8 cellular contexts compared by ENCODE assay signal in genomic region chr1:4944072-4944471, GRCh38.
"Had no signal": no experiment of that assay in that cellular context is flagged by ENCODE, and none has a peak within 500 bp of the region (broad histone marks: within the 10 kb centered on the region; RNA-seq: fewer than 3 reads in every experiment).

No MANE protein-coding gene starts in this region.

- ATAC-seq: GM23338, HepG2 had no signal

- H3K4me3 Mint-ChIP-seq: GM23338, H9, IgD-negative memory B cell had no signal

- H2AFZ ChIP-seq: GM23338 had no signal

- DNase-seq: H9, HCEC 1CT, KBM-7 had no signal

- FAIRE-seq: H1, H54, HepG2 had no signal

- H3K4me3 ChIP-seq: GM23338 had no signal

- H3K27ac Mint-ChIP-seq: GM23338, H9, IgD-negative memory B cell had no signal

- H3K4me1 Mint-ChIP-seq: GM23338, H9, IgD-negative memory B cell had no signal

- H3K36me3 Mint-ChIP-seq: IgD-negative memory B cell had no signal

- H3K4me2 ChIP-seq: GM23338 had no signal
